ENCODE assay signal across 1 cellular context in the genomic region with DNA sequence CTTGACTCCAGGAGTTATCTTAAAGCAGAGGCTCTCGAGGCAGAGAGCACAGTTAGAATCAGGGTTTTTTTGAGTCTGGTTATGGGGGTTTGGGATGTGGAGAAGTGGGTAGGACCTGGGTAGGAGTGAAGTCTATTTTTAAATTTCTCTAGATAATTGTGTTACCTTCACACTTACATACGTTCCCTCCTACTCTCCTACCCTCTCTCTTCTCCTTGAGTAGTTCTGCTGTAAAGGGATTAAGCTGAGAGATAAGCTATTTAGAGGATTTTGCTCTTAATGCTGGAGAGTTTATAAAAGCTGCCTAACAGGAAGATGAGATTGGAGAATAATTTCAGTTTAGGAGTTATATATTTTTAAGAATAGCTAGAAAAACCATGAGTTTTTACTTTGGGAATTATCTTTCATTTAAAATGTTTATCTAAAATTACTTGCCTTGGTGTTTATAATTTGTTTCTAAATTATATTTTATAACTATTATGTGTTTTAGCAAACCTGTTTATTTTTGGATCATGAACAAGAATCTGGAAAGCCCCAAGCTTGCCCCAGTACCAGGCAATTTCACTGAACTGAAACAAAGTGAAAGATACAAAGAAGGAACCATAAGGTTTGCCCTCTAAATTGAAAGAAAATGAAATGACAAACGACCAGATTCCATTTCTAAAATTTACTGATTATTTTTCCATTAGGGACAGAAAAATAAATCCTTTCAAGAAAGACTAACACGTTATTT.
TF ChIP-seq lines count a peak whose summit lies in the region.

No MANE protein-coding gene starts in this region.

TF ChIP-seq in HEK293T, 16 proteins besides CTCF, POLR2A, EP300 and RAD21 (continued from another document):
- TF ChIP-seq BHLHE40 (IDR thresholded peaks at IDR 0.05; ENCODE audit: borderline replicate concordance) (no peak), HDGF (IDR thresholded peaks at IDR 0.05; ENCODE audit: borderline replicate concordance) (no peak)
